ENCODE assay signal across 26 cellular contexts in the genomic region with DNA sequence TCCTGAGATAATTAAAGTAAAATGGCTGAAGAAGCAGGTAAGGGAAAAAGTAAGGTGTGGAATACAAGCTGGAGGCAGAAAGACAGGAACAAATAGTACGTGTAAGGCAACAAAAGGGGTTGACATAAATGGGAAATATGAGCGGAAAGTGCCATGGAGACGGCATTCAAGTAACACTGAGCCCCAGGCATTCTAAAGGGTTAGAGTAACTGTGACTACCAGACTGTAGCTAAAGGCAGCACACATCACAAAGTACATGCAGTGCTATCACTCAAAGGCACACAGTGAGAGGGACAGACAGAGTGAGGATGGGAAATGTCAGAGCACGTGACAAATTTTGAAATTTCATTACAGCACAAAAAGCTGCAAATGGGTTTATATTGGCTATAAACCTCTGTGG.
"Had no signal": no experiment of that assay in that cellular context is flagged by ENCODE, and none has a peak within 500 bp of the region (broad histone marks: within the 10 kb centered on the region; RNA-seq: fewer than 3 reads in every experiment).

No MANE protein-coding gene starts in this region.

- H3K79me2 ChIP-seq: parathyroid adenoma had no signal

- H3K9me3 Mint-ChIP-seq: mesothelial cell of epicardium; naive B cell; natural killer cell treated with Interleukin-12 subunit alpha and Interleukin-12 subunit beta and Interleukin-15 and Interleukin-18, amount 100 ng/mL, for 72 hours; neural progenitor cell; stimulated activated naive B cell treated with anti-CD40 and anti-IgM and Interleukin-4, amounts not matched to agents 10 μg/mL and 1 μg/mL and 100 μg/mL, for 72 hours; stimulated activated naive CD8-positive, alpha-beta T cell treated with anti-CD3 and anti-CD28 coated beads, Interleukin-15, amount 100 ng/mL, for 72 hours had no signal

- H3K4me2 ChIP-seq: neural progenitor cell had no signal

- ATAC-seq: esophagus mucosa; gastrocnemius medialis; left lobe of liver; mucosa of descending colon; right lobe of liver; stimulated activated naive B cell treated with anti-CD40 and anti-IgM and Interleukin-4, amounts not matched to agents 10 μg/mL and 1 μg/mL and 100 μg/mL, for 72 hours; stimulated activated naive CD8-positive, alpha-beta T cell treated with anti-CD3 and anti-CD28 coated beads, Interleukin-15, amount 100 ng/mL, for 72 hours had no signal

- H3K27ac Mint-ChIP-seq: mesothelial cell of epicardium; neural progenitor cell; progenitor cell of endocrine pancreas; stimulated activated naive B cell treated with anti-CD40 and anti-IgM and Interleukin-4, amounts not matched to agents 10 μg/mL and 1 μg/mL and 100 μg/mL, for 72 hours; stimulated activated naive CD8-positive, alpha-beta T cell treated with anti-CD3 and anti-CD28 coated beads, Interleukin-15, amount 100 ng/mL, for 72 hours had no signal

- H3K4me1 Mint-ChIP-seq: neural progenitor cell had no signal

- H3K9ac ChIP-seq: neural progenitor cell, parathyroid adenoma had no signal

- H2AFZ ChIP-seq: neural progenitor cell, parathyroid adenoma had no signal

- H3K4me3 ChIP-seq: dorsolateral prefrontal cortex, gastrocnemius medialis, lung, mucosa of descending colon, neural progenitor cell, right lobe of liver, suprapubic skin, transverse colon, vagina had no signal

- H3K27ac ChIP-seq: dorsolateral prefrontal cortex, epithelial cell of prostate, gastrocnemius medialis, neural progenitor cell, parathyroid adenoma, right lobe of liver, suprapubic skin, transverse colon, vagina had no signal

- DNase-seq: dorsolateral prefrontal cortex; effector CD4-positive, alpha-beta T cell; foreskin fibroblast; gastrocnemius medialis; head of caudate nucleus; mesenchymal stem cell; mucosa of descending colon; naive B cell; right lobe of liver; small intestine; stimulated activated CD4-positive, alpha-beta T cell treated with anti-CD3 and anti-CD28 coated beads, Interleukin-15, amount 100 ng/mL, for 24 hours; stimulated activated CD4-positive, alpha-beta T cell treated with anti-CD3 and anti-CD28 coated beads, Interleukin-2, amount 100 ng/mL, for 48 hours; stimulated activated naive B cell treated with anti-CD40 and anti-IgM and Interleukin-4, amounts not matched to agents 10 μg/mL and 1 μg/mL and 100 μg/mL, for 72 hours; stimulated activated naive CD8-positive, alpha-beta T cell treated with anti-CD3 and anti-CD28 coated beads, Interleukin-15, amount 100 ng/mL, for 72 hours; transverse colon had no signal

- H3K4me3 Mint-ChIP-seq: mesothelial cell of epicardium; naive B cell; neural progenitor cell; stimulated activated naive B cell treated with anti-CD40 and anti-IgM and Interleukin-4, amounts not matched to agents 10 μg/mL and 1 μg/mL and 100 μg/mL, for 72 hours had no signal

- H3K27me3 Mint-ChIP-seq: naive B cell; natural killer cell treated with Interleukin-12 subunit alpha and Interleukin-12 subunit beta and Interleukin-15 and Interleukin-18, amount 100 ng/mL, for 72 hours; progenitor cell of endocrine pancreas; stimulated activated naive B cell treated with anti-CD40 and anti-IgM and Interleukin-4, amounts not matched to agents 10 μg/mL and 1 μg/mL and 100 μg/mL, for 72 hours; stimulated activated naive CD8-positive, alpha-beta T cell treated with anti-CD3 and anti-CD28 coated beads, Interleukin-15, amount 100 ng/mL, for 72 hours had no signal

- H3K4me1 ChIP-seq: gastrocnemius medialis, neural progenitor cell, parathyroid adenoma, right lobe of liver, suprapubic skin, transverse colon, vagina had no signal

- H3K9me3 ChIP-seq: gastrocnemius medialis, mucosa of descending colon, right lobe of liver, suprapubic skin, transverse colon, vagina had no signal

- H3K27me3 ChIP-seq: dorsolateral prefrontal cortex, gastrocnemius medialis, neural progenitor cell, right lobe of liver, suprapubic skin, transverse colon, vagina had no signal
